ENCODE assay signal across 8 cellular contexts in genomic region chr9:19231126-19232035, GRCh38. TPM values are rescaled to one million over a fixed set of nuclear protein-coding genes. Genes with fewer than 3 reads are reported as not detected.
DNase-seq lines count a peak whose midpoint lies in the region; ATAC-seq, FAIRE-seq and TF ChIP-seq lines count a peak whose summit lies in the region.

No MANE protein-coding gene starts in this region.

- H3K9me3 ChIP-seq in Karpas-422 (ENCODE audit: low read length), result no peaks in the 10 kb centered on the region
- H3K9me3 ChIP-seq in ascending aorta, result no peaks in the 10 kb centered on the region
- H3K9me3 ChIP-seq in small intestine (ENCODE audit: control insufficient read depth, low read depth), result no peaks in the 10 kb centered on the region

- ATAC-seq in GM21447 (IDR thresholded peaks at IDR 0.05; ENCODE audit: unreplicated experiment) (peak; percentile 14), GM21825 (IDR thresholded peaks at IDR 0.05; ENCODE audit: unreplicated experiment) (no peak)

- H3K27ac ChIP-seq in Karpas-422 (ENCODE audit: low read length) (peak overlapping the region; percentile 87), ascending aorta (peak overlapping the region; percentile 97 to 98), small intestine (ENCODE audit: low read depth in 1 of 2, low read length in 1 of 2) (peak overlapping the region; percentile 95 to 100)

- H4K20me1 ChIP-seq in Karpas-422 (ENCODE audit: insufficient read depth, low read depth, low read length), result no peaks in the 10 kb centered on the region; the same call in 1 of the 2 replicates

- H3K36me3 ChIP-seq in Karpas-422 (ENCODE audit: insufficient read depth, low read length) (no peaks in the 10 kb centered on the region), ascending aorta (no peaks in the 10 kb centered on the region), small intestine (ENCODE audit: control insufficient read depth in 2 of 2, insufficient read depth in 2 of 2, low read length in 2 of 2) (no peaks in the 10 kb centered on the region)

- peak overlapping the region; percentile 91 for H3K9ac ChIP-seq in Karpas-422 (ENCODE audit: low read length)

- no peak for TF ChIP-seq CTCF in ascending aorta (IDR thresholded peaks at IDR 0.05)

- intact Hi-C loops in ascending aorta (cut with DNase I), result loop anchor here (2.0 to 10.0 kb wide), 7 partner anchors 47 to 226 kb away; partner anchors contain the start of genes HAUS6, PLIN2, RPS6 and RRAGA

- no peaks in the 10 kb centered on the region for H3K9me2 ChIP-seq in Karpas-422 (replicated peaks; ENCODE audit: insufficient read depth, low read length)

- peaks cover 57% of the 10 kb centered on the region for H3K79me2 ChIP-seq in Karpas-422 (ENCODE audit: low read length)

- H3K4me3 ChIP-seq in Karpas-422 (ENCODE audit: low read length) (peak overlapping the region; percentile 93), ascending aorta (peak overlapping the region; percentile 90 to 92), iPS-11a (ENCODE audit: low read depth, low read length) (peak overlapping the region; percentile 83), small intestine (ENCODE audit: low read depth in 1 of 2, low read length in 2 of 2) (peak overlapping the region; percentile 67 to 88)

- peak overlapping the region; percentile 97; the same call in 1 of the 2 replicates for H2AFZ ChIP-seq in Karpas-422 (ENCODE audit: low read length)

- DNase-seq in DMS153 treated with DMSO at 0.1 percent for 48 hours (lab: John Stamatoyannopoulos, UW; ENCODE audit: unreplicated experiment) (peak; percentile 33), DMS153 (lab: John Stamatoyannopoulos, UW) (no peak), Karpas-422 (peak; percentile 60), ascending aorta (ENCODE audit: low spot score in 2 of 2) (no peak), small intestine (peak; percentile 36)

- H3K27me3 ChIP-seq in Karpas-422 (ENCODE audit: low read length) (no peaks in the 10 kb centered on the region), ascending aorta (no peaks in the 10 kb centered on the region), small intestine (ENCODE audit: control insufficient read depth in 2 of 2, insufficient read depth in 2 of 2, low read length in 2 of 2) (no peaks in the 10 kb centered on the region)

- H3K4me1 ChIP-seq in Karpas-422 (ENCODE audit: low read length), result peaks cover 37% of the 10 kb centered on the region
- H3K4me1 ChIP-seq in ascending aorta, result peaks cover 0 to 18% of the 10 kb centered on the region in 2 donors
- peaks cover 0 to 5% of the 10 kb centered on the region in 2 donors for H3K4me1 ChIP-seq in small intestine (ENCODE audit: control insufficient read depth in 2 of 2, insufficient read depth in 1 of 2, low read depth in 1 of 2, low read length in 1 of 2)

- peak overlapping the region; percentile 93 for H3K4me2 ChIP-seq in Karpas-422 (ENCODE audit: low read depth, low read length, poor library complexity, severe bottlenecking)

- 0 to 1% (median 1%) methylated on average over 39 to 40 of the region's 40 CpGs for WGBS in small intestine, 3 donors

- no peak for FAIRE-seq in small intestine (lab: Jason Lieb, UNC)

RNA-seq across cellular contexts. Expression of gene DENND4C, which starts 0.9 kb away (rescaled TPM):
- total RNA-seq in Karpas-422 (2014; rRNA removed; shearing (Covaris generic); ENCODE audit: low replicate concordance), result 42.8 and 47.9 TPM in 2 replicates
- total RNA-seq in ascending aorta, result 41.5 TPM
- 10 to 100 TPM; 13.8 to 18.6 (median 16.8) TPM for polyA plus RNA-seq in small intestine

Comparison
In these comparisons a context has a peak if more than half of its experiments do, and no peak if none do; other contexts are left out.
1. DNase-seq: peak in DMS153 treated with DMSO at 0.1 percent for 48 hours (single experiment), Karpas-422 (single experiment) and small intestine (single experiment); none in DMS153 (single experiment) and ascending aorta (0 of 2).
2. Peak in every context shown above with its lines, with median percentiles within 50 percentile points of each other: H3K27ac ChIP-seq and H3K4me3 ChIP-seq.